ENCODE assay signal across 19 cellular contexts in the genomic region with DNA sequence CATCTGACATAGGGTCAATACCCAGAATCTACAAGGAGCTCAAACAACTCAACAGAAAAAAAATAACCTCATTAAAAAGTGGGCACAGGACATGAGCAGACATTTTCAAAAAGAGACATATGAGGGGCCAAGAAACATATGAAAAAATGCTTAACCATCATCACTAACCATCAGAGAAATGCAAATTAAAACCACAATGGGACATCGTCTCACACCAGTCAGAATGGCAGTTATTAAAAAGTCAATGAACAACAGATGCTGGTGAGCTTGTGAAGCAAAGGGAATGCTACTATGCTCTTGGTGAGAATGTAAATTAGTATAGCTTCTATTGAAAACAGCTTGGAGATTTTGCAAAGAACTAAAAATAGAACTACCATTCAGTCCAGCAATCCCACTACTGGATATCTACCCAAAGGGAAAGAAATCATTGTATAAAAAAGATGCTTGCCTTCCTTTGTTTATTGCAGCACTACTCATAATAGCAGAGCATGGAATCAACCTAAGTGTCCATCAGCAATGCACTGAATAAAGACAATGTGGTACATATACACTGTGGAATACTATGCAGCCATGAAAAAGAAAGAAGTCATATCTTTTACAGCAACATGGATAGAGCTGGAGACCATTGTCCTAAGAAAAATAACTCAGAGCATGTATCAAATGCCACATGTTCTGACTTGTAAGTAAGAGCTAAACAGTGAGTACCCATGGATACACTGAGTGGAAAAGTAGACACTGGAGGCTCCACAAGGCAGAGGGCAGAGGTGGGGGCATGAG.
DNase-seq lines count a peak whose midpoint lies in the region; ATAC-seq, FAIRE-seq and TF ChIP-seq lines count a peak whose summit lies in the region.
"Had no signal": no experiment of that assay in that cellular context is flagged by ENCODE, and none has a peak within 500 bp of the region (broad histone marks: within the 10 kb centered on the region; RNA-seq: fewer than 3 reads in every experiment).

No MANE protein-coding gene starts in this region.

- peak; percentile 86 for ATAC-seq in GM18861 (IDR thresholded peaks at IDR 0.05; ENCODE audit: unreplicated experiment)
- peak; percentile 52 for ATAC-seq in GM21381 (IDR thresholded peaks at IDR 0.05; ENCODE audit: unreplicated experiment)
- ATAC-seq in HG03139 (IDR thresholded peaks at IDR 0.05; ENCODE audit: unreplicated experiment), result peak; percentile 58
- peak; percentile 70 for ATAC-seq in GM12878
- no peak for ATAC-seq in activated CD8-positive, alpha-beta memory T cell treated with anti-CD3 and anti-CD28 coated beads, Interleukin-2, amount 10 ng/mL, durations not matched to agents 7 days and 5 days
- ATAC-seq: A549, Right ventricle myocardium inferior, SK-N-SH treated with all-trans-retinoic acid at 6 μM for 48 hours had no signal

- intact Hi-C loops in GM12878 (cut with micrococcal nuclease; ENCODE audit: unreplicated experiment), result no loop called here

- no peaks in the 10 kb centered on the region for H3K4me1 Mint-ChIP-seq in activated CD8-positive, alpha-beta memory T cell treated with anti-CD3 and anti-CD28 coated beads, Interleukin-2, amount 10 ng/mL, durations not matched to agents 7 days and 5 days
- H3K4me1 Mint-ChIP-seq: CD14-positive monocyte had no signal

- H3K27me3 Mint-ChIP-seq in activated CD8-positive, alpha-beta memory T cell treated with anti-CD3 and anti-CD28 coated beads, Interleukin-2, amount 10 ng/mL, durations not matched to agents 7 days and 5 days, result no peaks in the 10 kb centered on the region

- H3K36me3 Mint-ChIP-seq in activated CD8-positive, alpha-beta memory T cell treated with anti-CD3 and anti-CD28 coated beads, Interleukin-2, amount 10 ng/mL, durations not matched to agents 7 days and 5 days, result no peaks in the 10 kb centered on the region
- H3K36me3 Mint-ChIP-seq: CD14-positive monocyte had no signal

- whole genome bisulfite sequencing in GM12878 (ENCODE audit: insufficient coverage, insufficient replicate concordance, low lambda C conversion rate, missing lambda C conversion rate), result 0% methylated on average over 1 of the region's 1 CpG

- in situ Hi-C loops in GM12878 (cut with MboI), result no loop called here

- CTCF ChIA-PET in GM12878 (lab: Yijun Ruan, JAX), result interaction anchor here (1.7 kb wide), 1 partner anchor 12 kb away, joined by 4 read pairs; no protein-coding TSS in a partner anchor
- CTCF ChIA-PET in activated CD8-positive, alpha-beta memory T cell treated with anti-CD3 and anti-CD28 coated beads, Interleukin-2, amount 10 ng/mL, durations not matched to agents 7 days and 5 days (lab: Charles Lee), result no interaction called here

- no peaks in the 10 kb centered on the region for H3K79me2 ChIP-seq in GM12878 (ENCODE audit: control insufficient read depth, insufficient read depth, low read length)

- no peaks in the 10 kb centered on the region for H3K4me1 ChIP-seq in GM12878 (ENCODE audit: control insufficient read depth, insufficient read depth, low read length)
- H3K4me1 ChIP-seq: A549 had no signal

- TF ChIP-seq POLR2A in GM12878 (IDR thresholded peaks at IDR 0.05; ENCODE audit: low read depth, low read length), result no peak

- no TSS peak for BruUV-seq in GM12878 (replicated peaks; lab: Mats Ljungman, UMichigan)

- SMC1A ChIA-PET in GM12878 (lab: Charles Lee; ENCODE audit: uncharacterized antibody, unreplicated experiment), result interaction anchor here (1.0 to 1.5 kb wide), 2 partner anchors 43 to 138 kb away, joined by 3 to 4 read pairs; no protein-coding TSS in a partner anchor

- peak; percentile 4 for DNase-seq in GM12878 (ENCODE audit: low read depth, low spot score)
- no peak for DNase-seq in NCI-H774 (lab: John Stamatoyannopoulos, UW)
- no peak for DNase-seq in HUDEP-2 (lab: John Stamatoyannopoulos, UW; ENCODE audit: unreplicated experiment in 76 of 76)
- DNase-seq in DMS79 (lab: John Stamatoyannopoulos, UW), result no peak
- DNase-seq in activated CD8-positive, alpha-beta memory T cell treated with anti-CD3 and anti-CD28 coated beads, Interleukin-2, amount 10 ng/mL, durations not matched to agents 7 days and 5 days, result no peak
- DNase-seq: DMS53, H9, NCI-H146, NCI-H2081 treated with DMSO at 0.1 percent for 48 hours, NCI-H2227 treated with DMSO at 0.1 percent for 48 hours, NCI-H69 had no signal

- no peaks in the 10 kb centered on the region for H3K9me3 ChIP-seq in GM12878 (replicated peaks; ENCODE audit: control insufficient read depth, insufficient read depth, low read length)
- H3K9me3 ChIP-seq: A549 had no signal

- no peak overlapping the region for H2AFZ ChIP-seq in GM12878 (ENCODE audit: control insufficient read depth, low read depth, low read length)

- TF ChIP-seq CTCF in GM12878 (IDR thresholded peaks at IDR 0.05 in 2 of 3, conservative IDR thresholded peaks at IDR 0.05 in 1 of 3; ENCODE audit: control insufficient read depth in 2 of 3, extremely low read depth in 1 of 3, insufficient read depth in 1 of 3, low read depth in 3 of 3, low read length in 3 of 3), result no peak

- H3K4me3 ChIP-seq in GM12878, result no peak overlapping the region
- H3K4me3 ChIP-seq: A549 had no signal

- H3K27ac ChIP-seq in GM12878 (ENCODE audit: control insufficient read depth, insufficient read depth), result no peak overlapping the region
- H3K27ac ChIP-seq: A549 had no signal

- H3K4me3 Mint-ChIP-seq in activated CD8-positive, alpha-beta memory T cell treated with anti-CD3 and anti-CD28 coated beads, Interleukin-2, amount 10 ng/mL, durations not matched to agents 7 days and 5 days, result no peak overlapping the region
- H3K4me3 Mint-ChIP-seq: CD14-positive monocyte, H9 had no signal

- POLR2A ChIA-PET in GM12878 (lab: Charles Lee), result no interaction called here

- peak in 1 of 2 experiments; percentile 26; a peak in 1 of 4 replicates for TF ChIP-seq EP300 in GM12878 (IDR thresholded peaks at IDR 0.05; ENCODE audit: borderline replicate concordance in 1 of 2, control insufficient read depth in 1 of 2, low read depth in 2 of 2, low read length in 2 of 2)

- no peaks in the 10 kb centered on the region for H3K27me3 ChIP-seq in GM12878 (replicated peaks in 1 of 2; ENCODE audit: control insufficient read depth in 2 of 2, insufficient read depth in 2 of 2, low read length in 1 of 2)

- no peak overlapping the region for H3K27ac Mint-ChIP-seq in activated CD8-positive, alpha-beta memory T cell treated with anti-CD3 and anti-CD28 coated beads, Interleukin-2, amount 10 ng/mL, durations not matched to agents 7 days and 5 days
- H3K27ac Mint-ChIP-seq: H9 had no signal

- RAD21 ChIA-PET in GM12878 (lab: Charles Lee; ENCODE audit: unreplicated experiment), result no interaction called here

- H3K9me3 Mint-ChIP-seq in activated CD8-positive, alpha-beta memory T cell treated with anti-CD3 and anti-CD28 coated beads, Interleukin-2, amount 10 ng/mL, durations not matched to agents 7 days and 5 days (ENCODE audit: low read depth), result no peaks in the 10 kb centered on the region

- TF ChIP-seq RAD21 in GM12878 (IDR thresholded peaks at IDR 0.05; ENCODE audit: insufficient read depth, low read depth, low read length), result no peak

- no peak for FAIRE-seq in GM12878 (lab: Jason Lieb, UNC)
- FAIRE-seq: A549, GM12892 had no signal

- no peaks in the 10 kb centered on the region; the same call in 1 of the 2 replicates for H4K20me1 ChIP-seq in GM12878 (ENCODE audit: control insufficient read depth, insufficient read depth)

- H3K9ac ChIP-seq in GM12878 (ENCODE audit: control insufficient read depth, insufficient read depth, low read length), result no peak overlapping the region

- no peaks in the 10 kb centered on the region for H3K36me3 ChIP-seq in GM12878 (ENCODE audit: control insufficient read depth in 2 of 2, insufficient read depth in 2 of 2, low read length in 1 of 2)

- no peak overlapping the region for H3K4me2 ChIP-seq in GM12878 (ENCODE audit: control insufficient read depth, insufficient read depth)
- H3K4me2 ChIP-seq: A549 had no signal

TF ChIP-seq in GM12878, 131 proteins besides CTCF, POLR2A, EP300 and RAD21 (continues in another document):
- TF ChIP-seq SUZ12 (IDR thresholded peaks at IDR 0.05; ENCODE audit: unreplicated experiment), result no peak
- TF ChIP-seq, protein P1, sequence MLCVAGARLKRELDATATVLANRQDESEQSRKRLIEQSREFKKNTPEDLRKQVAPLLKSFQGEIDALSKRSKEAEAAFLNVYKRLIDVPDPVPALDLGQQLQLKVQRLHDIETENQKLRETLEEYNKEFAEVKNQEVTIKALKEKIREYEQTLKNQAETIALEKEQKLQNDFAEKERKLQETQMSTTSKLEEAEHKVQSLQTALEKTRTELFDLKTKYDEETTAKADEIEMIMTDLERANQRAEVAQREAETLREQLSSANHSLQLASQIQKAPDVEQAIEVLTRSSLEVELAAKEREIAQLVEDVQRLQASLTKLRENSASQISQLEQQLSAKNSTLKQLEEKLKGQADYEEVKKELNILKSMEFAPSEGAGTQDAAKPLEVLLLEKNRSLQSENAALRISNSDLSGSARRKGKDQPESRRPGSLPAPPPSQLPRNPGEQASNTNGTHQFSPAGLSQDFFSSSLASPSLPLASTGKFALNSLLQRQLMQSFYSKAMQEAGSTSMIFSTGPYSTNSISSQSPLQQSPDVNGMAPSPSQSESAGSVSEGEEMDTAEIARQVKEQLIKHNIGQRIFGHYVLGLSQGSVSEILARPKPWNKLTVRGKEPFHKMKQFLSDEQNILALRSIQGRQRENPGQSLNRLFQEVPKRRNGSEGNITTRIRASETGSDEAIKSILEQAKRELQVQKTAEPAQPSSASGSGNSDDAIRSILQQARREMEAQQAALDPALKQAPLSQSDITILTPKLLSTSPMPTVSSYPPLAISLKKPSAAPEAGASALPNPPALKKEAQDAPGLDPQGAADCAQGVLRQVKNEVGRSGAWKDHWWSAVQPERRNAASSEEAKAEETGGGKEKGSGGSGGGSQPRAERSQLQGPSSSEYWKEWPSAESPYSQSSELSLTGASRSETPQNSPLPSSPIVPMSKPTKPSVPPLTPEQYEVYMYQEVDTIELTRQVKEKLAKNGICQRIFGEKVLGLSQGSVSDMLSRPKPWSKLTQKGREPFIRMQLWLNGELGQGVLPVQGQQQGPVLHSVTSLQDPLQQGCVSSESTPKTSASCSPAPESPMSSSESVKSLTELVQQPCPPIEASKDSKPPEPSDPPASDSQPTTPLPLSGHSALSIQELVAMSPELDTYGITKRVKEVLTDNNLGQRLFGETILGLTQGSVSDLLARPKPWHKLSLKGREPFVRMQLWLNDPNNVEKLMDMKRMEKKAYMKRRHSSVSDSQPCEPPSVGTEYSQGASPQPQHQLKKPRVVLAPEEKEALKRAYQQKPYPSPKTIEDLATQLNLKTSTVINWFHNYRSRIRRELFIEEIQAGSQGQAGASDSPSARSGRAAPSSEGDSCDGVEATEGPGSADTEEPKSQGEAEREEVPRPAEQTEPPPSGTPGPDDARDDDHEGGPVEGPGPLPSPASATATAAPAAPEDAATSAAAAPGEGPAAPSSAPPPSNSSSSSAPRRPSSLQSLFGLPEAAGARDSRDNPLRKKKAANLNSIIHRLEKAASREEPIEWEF (IDR thresholded peaks at IDR 0.05; ENCODE audit: insufficient replicate concordance, low read depth, low read length), result no peak
- no peak for TF ChIP-seq SMAD5 (IDR thresholded peaks at IDR 0.05; ENCODE audit: low read depth)
- TF ChIP-seq MTA2 (IDR thresholded peaks at IDR 0.05; ENCODE audit: low read depth), result peak; percentile 31; the same call in 1 of the 2 replicates
